18 cellular contexts compared by ENCODE assay signal in the genomic region with DNA sequence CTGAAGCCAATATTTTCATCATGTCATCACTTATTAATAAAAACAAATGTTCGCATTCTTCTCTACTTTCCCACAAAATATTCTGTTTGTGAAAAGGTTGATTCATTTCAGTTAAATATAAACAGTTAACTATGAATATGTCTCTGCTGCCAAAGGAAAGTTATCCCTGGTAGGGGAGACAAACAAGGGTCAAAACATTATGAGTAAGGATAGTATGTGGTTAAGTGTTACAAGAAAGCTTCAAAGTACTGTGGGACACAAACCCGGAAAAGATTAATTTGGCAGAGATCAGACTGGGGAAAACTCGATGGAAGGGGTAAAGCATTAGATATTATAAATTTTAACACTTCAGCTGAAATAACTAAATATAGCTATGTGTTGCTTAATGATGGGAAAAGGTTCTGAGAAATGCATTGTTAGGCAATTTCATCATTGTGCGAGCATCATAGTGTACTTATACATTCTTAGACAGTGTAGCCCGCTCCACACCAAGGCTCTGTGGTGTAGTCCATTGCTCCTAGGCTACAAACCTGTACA.
A peak's percentile ranks its signal among the peaks of the same experiment; 100 is the strongest.
DNase-seq lines count a peak whose midpoint lies in the region; ATAC-seq and TF ChIP-seq lines count a peak whose summit lies in the region.
"Had no signal": no experiment of that assay in that cellular context is flagged by ENCODE, and none has a peak within 500 bp of the region (broad histone marks: within the 10 kb centered on the region; RNA-seq: fewer than 3 reads in every experiment).

No MANE protein-coding gene starts in this region.

- no peak overlapping the region for H3K4ac ChIP-seq in IMR-90 (ENCODE audit: low read depth, low read length)

- H3K4me3 Mint-ChIP-seq in chondrocyte (ENCODE audit: unreplicated experiment): no peak overlapping the region
- H3K4me3 Mint-ChIP-seq: activated naive CD4-positive, alpha-beta T cell treated with anti-CD3 and anti-CD28 coated beads, Interleukin-2, amount 10 ng/mL, durations not matched to agents 7 days and 5 days; memory B cell; neural progenitor cell had no signal

- dilution Hi-C loops in IMR-90 (cut with HindIII; ENCODE audit: low sequenced_read_pairs, unreplicated experiment): no loop called here

- H3K9me3 Mint-ChIP-seq in chondrocyte (ENCODE audit: low read depth): peaks cover 13% of the 10 kb centered on the region

- WGBS in IMR-90 (ENCODE audit: extremely low coverage in 2 of 2, insufficient read length in 1 of 2), 2 experiments: no CpG with 5 or more reads among the region's 5 CpGs

- H3K9me3 ChIP-seq in IMR-90 (ENCODE audit: control insufficient read depth, insufficient read depth, low read length) (no peaks in the 10 kb centered on the region), A673 (ENCODE audit: low read depth, low read length, poor library complexity, severe bottlenecking) (no peaks in the 10 kb centered on the region)
- H3K9me3 ChIP-seq: BE2C, suprapubic skin had no signal

- no peak overlapping the region for H3K56ac ChIP-seq in IMR-90 (ENCODE audit: extremely low read depth, insufficient read depth, low read length)

- no peak for TF ChIP-seq POLR2A in IMR-90 (IDR thresholded peaks at IDR 0.05; ENCODE audit: low read depth, low read length)

- H4K5ac ChIP-seq in IMR-90 (ENCODE audit: low read depth, low read length): no peak overlapping the region

- BruUV-seq in IMR-90 (replicated peaks; lab: Mats Ljungman, UMichigan) (no TSS peak), A673 (replicated peaks; lab: Mats Ljungman, UMichigan) (no TSS peak)

- TF ChIP-seq CTCF in AG04449 (IDR thresholded peaks at IDR 0.05; ENCODE audit: insufficient read depth, low read length, missing control alignments) (no peak), IMR-90 (conservative IDR thresholded peaks at IDR 0.05; ENCODE audit: low read depth, low read length) (no peak), chondrocyte (IDR thresholded peaks at IDR 0.05) (no peak), A673 (conservative IDR thresholded peaks at IDR 0.05; ENCODE audit: low read depth, low read length) (no peak)

- H2AFZ ChIP-seq in IMR-90 (replicated peaks; ENCODE audit: low read length, poor library complexity): no peak overlapping the region
- H2AFZ ChIP-seq: neural progenitor cell, PC-9 had no signal

- no peak overlapping the region; the same call in 1 of the 2 replicates for H3K18ac ChIP-seq in IMR-90 (ENCODE audit: low read depth, low read length)

- H3K27ac Mint-ChIP-seq in chondrocyte (ENCODE audit: unreplicated experiment): peak overlapping the region; percentile 70
- H3K27ac Mint-ChIP-seq: activated naive CD4-positive, alpha-beta T cell treated with anti-CD3 and anti-CD28 coated beads, Interleukin-2, amount 10 ng/mL, durations not matched to agents 7 days and 5 days; memory B cell; neural progenitor cell had no signal

- no peaks in the 10 kb centered on the region for H3K36me3 ChIP-seq in IMR-90 (ENCODE audit: control insufficient read depth, insufficient read depth, low read length)
- H3K36me3 ChIP-seq in A673 (ENCODE audit: insufficient read depth, low read length, poor library complexity, severe bottlenecking): no peaks in the 10 kb centered on the region
- H3K36me3 ChIP-seq: BE2C, neural progenitor cell, suprapubic skin had no signal

- no peak overlapping the region for H2AK9ac ChIP-seq in IMR-90 (replicated peaks; ENCODE audit: low read depth, low read length, poor library complexity)

- POLR2A ChIA-PET in AG04449 (lab: Yijun Ruan, JAX) (no interaction called here), IMR-90 (lab: Charles Lee; ENCODE audit: unreplicated experiment) (no interaction called here), A673 (lab: Charles Lee; ENCODE audit: low non-redundant PET) (no interaction called here)

- H2BK20ac ChIP-seq in IMR-90 (ENCODE audit: low read depth, low read length): no peak overlapping the region

- H4K20me1 ChIP-seq in IMR-90 (ENCODE audit: insufficient read depth, low read length): no peaks in the 10 kb centered on the region

- no peak overlapping the region for H4K8ac ChIP-seq in IMR-90 (ENCODE audit: low read depth in 2 of 2, low read length in 2 of 2)

- H3K9me1 ChIP-seq in IMR-90 (ENCODE audit: insufficient read depth, low read length): no peaks in the 10 kb centered on the region

- H4K91ac ChIP-seq in IMR-90 (ENCODE audit: insufficient read depth, low read depth, low read length): no peak overlapping the region

- DNase-seq in AG04449 (ENCODE audit: low read depth, low spot score) (peak; percentile 50), IMR-90 (peak; percentile 89), chondrocyte (ENCODE audit: low spot score) (no peak), lung microvascular endothelial cell (ENCODE audit: low read depth in 2 of 2) (peak; percentile 51 to 52), NCI-H2081 treated with DMSO at 0.1 percent for 48 hours (lab: John Stamatoyannopoulos, UW) (no peak), hippocampal formation (lab: John Stamatoyannopoulos, UW) (no peak), A673 (ENCODE audit: low spot score) (no peak), NCI-H2196 treated with DMSO at 0.1 percent for 48 hours (lab: John Stamatoyannopoulos, UW; ENCODE audit: unreplicated experiment) (no peak)
- DNase-seq: activated CD4-positive, CD25-positive, alpha-beta regulatory T cell; activated naive CD4-positive, alpha-beta T cell treated with anti-CD3 and anti-CD28 coated beads, Interleukin-2, amount 10 ng/mL, durations not matched to agents 7 days and 5 days; BE2C; NCI-H1105; NCI-H446 treated with DMSO at 0.1 percent for 48 hours; PC-9; T-helper 1 cell had no signal

- CTCF ChIA-PET in AG04449 (lab: Yijun Ruan, JAX) (interaction anchor here (0.6 kb wide), 2 partner anchors 11 to 272 kb away, joined by 3 read pairs; no protein-coding TSS in a partner anchor), IMR-90 (lab: Yijun Ruan, JAX) (interaction anchor here (1.7 kb wide), 1 partner anchor 9 kb away, joined by 3 read pairs; no protein-coding TSS in a partner anchor), A673 (lab: Charles Lee) (no interaction called here)

- H3K4me3 ChIP-seq in AG04449 (ENCODE audit: low read depth, low read length) (no peak overlapping the region), IMR-90 (ENCODE audit: insufficient read depth, low read depth, low read length) (no peak overlapping the region), A673 (ENCODE audit: low read depth, low read length, poor library complexity, severe bottlenecking) (no peak overlapping the region)
- H3K4me3 ChIP-seq: neural progenitor cell, PC-9, suprapubic skin had no signal

- H3K79me1 ChIP-seq in IMR-90 (ENCODE audit: low read depth in 1 of 2, low read length in 2 of 2): no peaks in the 10 kb centered on the region

- H3K27me3 ChIP-seq in IMR-90 (ENCODE audit: control insufficient read depth, insufficient read depth, low read length): no peaks in the 10 kb centered on the region
- no peaks in the 10 kb centered on the region for H3K27me3 ChIP-seq in A673 (replicated peaks; ENCODE audit: insufficient read depth, low read depth, low read length, poor library complexity)
- H3K27me3 ChIP-seq: BE2C, neural progenitor cell, suprapubic skin had no signal

- no peaks in the 10 kb centered on the region for H3K27me3 Mint-ChIP-seq in chondrocyte (ENCODE audit: low read depth)
- H3K27me3 Mint-ChIP-seq: activated naive CD4-positive, alpha-beta T cell treated with anti-CD3 and anti-CD28 coated beads, Interleukin-2, amount 10 ng/mL, durations not matched to agents 7 days and 5 days; memory B cell had no signal

- H3K36me3 Mint-ChIP-seq in chondrocyte (ENCODE audit: low read depth): peaks cover 5% of the 10 kb centered on the region
- H3K36me3 Mint-ChIP-seq: activated naive CD4-positive, alpha-beta T cell treated with anti-CD3 and anti-CD28 coated beads, Interleukin-2, amount 10 ng/mL, durations not matched to agents 7 days and 5 days; memory B cell had no signal

- H3K4me2 ChIP-seq in IMR-90 (ENCODE audit: low read depth, low read length): peak overlapping the region; percentile 49
- H3K4me2 ChIP-seq: neural progenitor cell, PC-9 had no signal

- in situ Hi-C loops in IMR-90 (cut with MboI; ENCODE audit: low sequenced_read_pairs): no loop called here

- peak overlapping the region; percentile 45; the same call in 1 of the 2 replicates for H3K27ac ChIP-seq in IMR-90 (ENCODE audit: insufficient read depth, low read length)
- H3K27ac ChIP-seq in A673 (ENCODE audit: low read depth, low read length, poor library complexity, severe bottlenecking): no peak overlapping the region
- H3K27ac ChIP-seq: neural progenitor cell, PC-9, suprapubic skin had no signal

- H2BK15ac ChIP-seq in IMR-90 (ENCODE audit: low read depth, low read length): no peak overlapping the region

- no peak overlapping the region for H2BK5ac ChIP-seq in IMR-90 (ENCODE audit: low read depth, low read length, poor library complexity, severe bottlenecking)

- H3K4me1 Mint-ChIP-seq in chondrocyte (ENCODE audit: low read depth): peaks cover 43% of the 10 kb centered on the region
- H3K4me1 Mint-ChIP-seq: activated naive CD4-positive, alpha-beta T cell treated with anti-CD3 and anti-CD28 coated beads, Interleukin-2, amount 10 ng/mL, durations not matched to agents 7 days and 5 days; memory B cell; neural progenitor cell had no signal

- H2AK5ac ChIP-seq in IMR-90 (ENCODE audit: low read depth, low read length): no peak overlapping the region

- no peak overlapping the region for H2BK120ac ChIP-seq in IMR-90 (ENCODE audit: low read depth, low read length)

- H3K9ac ChIP-seq in IMR-90 (ENCODE audit: low read depth, low read length): no peak overlapping the region
- H3K9ac ChIP-seq: neural progenitor cell had no signal

- TF ChIP-seq RAD21 in IMR-90 (IDR thresholded peaks at IDR 0.05; ENCODE audit: low read length): no peak

- no peak overlapping the region for H3K23ac ChIP-seq in IMR-90 (ENCODE audit: low read depth, low read length)

- intact Hi-C loops in IMR-90 (cut with micrococcal nuclease) (no loop called here), A673 (cut with micrococcal nuclease; ENCODE audit: unreplicated experiment) (no loop called here)

- peaks cover 2% of the 10 kb centered on the region for H3K4me1 ChIP-seq in IMR-90 (ENCODE audit: control insufficient read depth, insufficient read depth, low read length)
- no peaks in the 10 kb centered on the region for H3K4me1 ChIP-seq in A673 (ENCODE audit: insufficient read depth, low read length, poor library complexity, severe bottlenecking)
- H3K4me1 ChIP-seq: neural progenitor cell, suprapubic skin had no signal

- peak; percentile 93 for ATAC-seq in IMR-90 (ENCODE audit: low read depth)

- no peak overlapping the region for H3K14ac ChIP-seq in IMR-90 (replicated peaks; ENCODE audit: low read depth, low read length)

TF ChIP-seq in IMR-90, 13 proteins besides CTCF, POLR2A, EP300 and RAD21:
- peak; percentile 77 for TF ChIP-seq CEBPB (IDR thresholded peaks at IDR 0.05; ENCODE audit: low read depth, low read length)
- TF ChIP-seq MAFK (IDR thresholded peaks at IDR 0.05; ENCODE audit: low read depth, low read length): 0 out of 2 replicates have a peak, but pooled peaks have one; percentile 41
- TF ChIP-seq NFE2L2 (IDR thresholded peaks at IDR 0.05; ENCODE audit: low read depth, low read length): no peak

Comparison
In these comparisons a context has a peak if more than half of its experiments do, and no peak if none do; other contexts are left out.
1. DNase-seq: peak in AG04449 (single experiment), IMR-90 (single experiment) and lung microvascular endothelial cell (2 of 2); none in chondrocyte (single experiment), NCI-H2081 treated with DMSO at 0.1 percent for 48 hours (single experiment), hippocampal formation (0 of 2), A673 (single experiment) and NCI-H2196 treated with DMSO at 0.1 percent for 48 hours (single experiment).